ENCODE assay signal across 16 cellular contexts in genomic region chr7:29956477-29956836, GRCh38. TPM values are rescaled to one million over a fixed set of nuclear protein-coding genes. Genes with fewer than 3 reads are reported as not detected.
A peak's percentile ranks its signal among the peaks of the same experiment; 100 is the strongest.
DNase-seq lines count a peak whose midpoint lies in the region; ATAC-seq and TF ChIP-seq lines count a peak whose summit lies in the region.
"Had no signal": no experiment of that assay in that cellular context is flagged by ENCODE, and none has a peak within 500 bp of the region (broad histone marks: within the 10 kb centered on the region; RNA-seq: fewer than 3 reads in every experiment).

No MANE protein-coding gene starts in this region.

- H3K4me3 ChIP-seq in brain microvascular endothelial cell (ENCODE audit: low read depth, low read length), result no peak overlapping the region
- H3K4me3 ChIP-seq in osteoblast (ENCODE audit: insufficient read depth, low read length), result no peak overlapping the region
- H3K4me3 ChIP-seq in HAP-1, result no peak overlapping the region
- H3K4me3 ChIP-seq: cardiac muscle cell, thyroid gland had no signal

- H2AFZ ChIP-seq in osteoblast (ENCODE audit: low read length), result no peak overlapping the region
- H2AFZ ChIP-seq: parathyroid adenoma had no signal

- H3K36me3 Mint-ChIP-seq in T-helper 2 cell treated with Interferon-gamma antibody and Interleukin-4, amounts not matched to agents 5 μg/mL and 100 μg/mL, for 36 hours (ENCODE audit: low read depth), result no peaks in the 10 kb centered on the region
- H3K36me3 Mint-ChIP-seq in memory B cell, result peaks cover 22% of the 10 kb centered on the region

- no peak overlapping the region for H3K4me2 ChIP-seq in osteoblast (ENCODE audit: insufficient read depth, low read length)

- H3K79me2 ChIP-seq in osteoblast (ENCODE audit: insufficient read depth, low read length), result peaks cover 30% of the 10 kb centered on the region

- in situ Hi-C loops in brain microvascular endothelial cell (cut with HindIII; ENCODE audit: low pct_ligation_motif_present, low sequenced_read_pairs) (no loop called here), HAP-1 (cut with MboI; ENCODE audit: low sequenced_read_pairs) (loop anchor here (10.0 kb wide), 1 partner anchor 108 kb away; no protein-coding TSS in a partner anchor)

- H3K27ac Mint-ChIP-seq in T-helper 2 cell treated with Interferon-gamma antibody and Interleukin-4, amounts not matched to agents 5 μg/mL and 100 μg/mL, for 36 hours, result no peak overlapping the region
- H3K27ac Mint-ChIP-seq in memory B cell, result no peak overlapping the region
- H3K27ac Mint-ChIP-seq: activated naive CD4-positive, alpha-beta T cell treated with anti-CD3 and anti-CD28 coated beads for 36 hours; mesothelial cell of epicardium had no signal

- peaks cover 25% of the 10 kb centered on the region for H3K36me3 ChIP-seq in brain microvascular endothelial cell (replicated peaks)
- H3K36me3 ChIP-seq in osteoblast (ENCODE audit: insufficient read depth, low read length), result peaks cover 21% of the 10 kb centered on the region
- H3K36me3 ChIP-seq in HAP-1 (replicated peaks), result peaks cover 37% of the 10 kb centered on the region
- H3K36me3 ChIP-seq: thyroid gland had no signal

- H3K4me1 ChIP-seq in osteoblast (ENCODE audit: insufficient read depth, low read length) (no peaks in the 10 kb centered on the region), HAP-1 (no peaks in the 10 kb centered on the region; the same call in 1 of the 2 replicates)
- H3K4me1 ChIP-seq: parathyroid adenoma, thyroid gland had no signal

- no peaks in the 10 kb centered on the region for H3K27me3 ChIP-seq in brain microvascular endothelial cell (replicated peaks)
- H3K27me3 ChIP-seq in osteoblast (ENCODE audit: insufficient read depth, low read length), result no peaks in the 10 kb centered on the region
- H3K27me3 ChIP-seq in HAP-1 (ENCODE audit: low read depth), result no peaks in the 10 kb centered on the region
- H3K27me3 ChIP-seq: cardiac muscle cell, thyroid gland had no signal

- peaks cover 4% of the 10 kb centered on the region for H4K20me1 ChIP-seq in osteoblast (ENCODE audit: insufficient read depth, low read length)

- H3K27me3 Mint-ChIP-seq in T-helper 2 cell treated with Interferon-gamma antibody and Interleukin-4, amounts not matched to agents 5 μg/mL and 100 μg/mL, for 36 hours (ENCODE audit: low read depth), result peaks cover 9% of the 10 kb centered on the region
- no peaks in the 10 kb centered on the region for H3K27me3 Mint-ChIP-seq in memory B cell

- ATAC-seq in GM19463 (IDR thresholded peaks at IDR 0.05; ENCODE audit: unreplicated experiment) (peak; percentile 16), HG03342 (IDR thresholded peaks at IDR 0.05; ENCODE audit: unreplicated experiment) (peak; percentile 27), memory B cell (ENCODE audit: low read depth) (no peak)

- H3K4me3 Mint-ChIP-seq in T-helper 2 cell treated with Interferon-gamma antibody and Interleukin-4, amounts not matched to agents 5 μg/mL and 100 μg/mL, for 36 hours, result peak overlapping the region; percentile 39
- H3K4me3 Mint-ChIP-seq in memory B cell, result peak overlapping the region; percentile 16
- H3K4me3 Mint-ChIP-seq: activated naive CD4-positive, alpha-beta T cell treated with anti-CD3 and anti-CD28 coated beads for 36 hours; mesothelial cell of epicardium had no signal

- no peak for DNase-seq in T-helper 2 cell treated with Interferon-gamma antibody and Interleukin-4, amounts not matched to agents 5 μg/mL and 100 μg/mL, for 36 hours (ENCODE audit: low spot score)
- DNase-seq in T-helper 2 cell (no peak), memory B cell (ENCODE audit: low spot score in 2 of 2) (no peak), brain microvascular endothelial cell (no peak), osteoblast (ENCODE audit: insufficient read length, low spot score, missing footprints) (no peak), HAP-1 (ENCODE audit: low spot score in 2 of 2) (no peak)
- DNase-seq: foreskin melanocyte, NCI-H1105 treated with DMSO at 0.1 percent for 48 hours, NCI-H345, thyroid gland had no signal

- H3K27ac ChIP-seq in brain microvascular endothelial cell (no peak overlapping the region), osteoblast (ENCODE audit: low read depth, low read length) (no peak overlapping the region)
- H3K27ac ChIP-seq: cardiac muscle cell, parathyroid adenoma, thyroid gland had no signal

- TF ChIP-seq CTCF in brain microvascular endothelial cell (IDR thresholded peaks at IDR 0.05; ENCODE audit: low read depth, low read length, missing control alignments) (no peak), osteoblast (IDR thresholded peaks at IDR 0.05; ENCODE audit: extremely low read depth, low read depth, low read length) (no peak)

- no peaks in the 10 kb centered on the region for H3K9me3 ChIP-seq in osteoblast (ENCODE audit: low read depth, low read length)
- H3K9me3 ChIP-seq in HAP-1, result no peaks in the 10 kb centered on the region
- H3K9me3 ChIP-seq: thyroid gland had no signal

- H3K9me3 Mint-ChIP-seq in T-helper 2 cell treated with Interferon-gamma antibody and Interleukin-4, amounts not matched to agents 5 μg/mL and 100 μg/mL, for 36 hours, result no peaks in the 10 kb centered on the region
- H3K9me3 Mint-ChIP-seq in memory B cell, result no peaks in the 10 kb centered on the region
- H3K9me3 Mint-ChIP-seq: activated naive CD4-positive, alpha-beta T cell treated with anti-CD3 and anti-CD28 coated beads for 36 hours; mesothelial cell of epicardium had no signal

- H3K4me1 Mint-ChIP-seq in T-helper 2 cell treated with Interferon-gamma antibody and Interleukin-4, amounts not matched to agents 5 μg/mL and 100 μg/mL, for 36 hours (ENCODE audit: low read depth), result peaks cover 9% of the 10 kb centered on the region
- H3K4me1 Mint-ChIP-seq in memory B cell, result peaks cover 28% of the 10 kb centered on the region
- H3K4me1 Mint-ChIP-seq: mesothelial cell of epicardium had no signal

RNA-seq across cellular contexts. Expression of gene SCRN1, which starts 33.1 kb away (rescaled TPM):
- total RNA-seq in osteoblast, result 45.6 and 50.1 TPM in 2 replicates
